8 cellular contexts compared by ENCODE assay signal in genomic region chr9:98795970-98796363, GRCh38. TPM values are rescaled to one million over a fixed set of nuclear protein-coding genes. Genes with fewer than 3 reads are reported as not detected.
DNase-seq lines count a peak whose midpoint lies in the region; ATAC-seq and TF ChIP-seq lines count a peak whose summit lies in the region.

No MANE protein-coding gene starts in this region.

- H3K4me1 ChIP-seq in Peyer's patch = peaks cover 0 to 25% (median 3%) of the 10 kb centered on the region in 4 donors
- no peaks in the 10 kb centered on the region for H3K4me1 ChIP-seq in colonic mucosa
- H3K4me1 ChIP-seq in mesendoderm (ENCODE audit: control insufficient read depth, low read depth, low read length) = peaks cover 17% of the 10 kb centered on the region
- peaks cover 0 to 25% (median 14%) of the 10 kb centered on the region in 4 donors for H3K4me1 ChIP-seq in transverse colon

- H3K79me2 ChIP-seq in mesendoderm (ENCODE audit: control insufficient read depth, insufficient read depth, low read length) = peaks cover 13% of the 10 kb centered on the region

- no peak for TF ChIP-seq EP300 in transverse colon (IDR thresholded peaks at IDR 0.05; ENCODE audit: low read depth)

- DNase-seq in NCI-H1417 (lab: John Stamatoyannopoulos, UW) (peak in 2 of 3 experiments; percentile 74 to 79), NCI-H1417 treated with DMSO at 0.1 percent for 48 hours (lab: John Stamatoyannopoulos, UW) (no peak), Peyer's patch (peak in 1 of 3 donors; percentile 57), colonic mucosa (peak; percentile 44), mesendoderm (no peak), transverse colon (no peak), SKM-1 (lab: John Stamatoyannopoulos, UW; ENCODE audit: unreplicated experiment) (no peak)

- H3K27me3 ChIP-seq in Peyer's patch = no peaks in the 10 kb centered on the region
- H3K27me3 ChIP-seq in colonic mucosa = no peaks in the 10 kb centered on the region
- H3K27me3 ChIP-seq in mesendoderm (ENCODE audit: insufficient read depth, low read length, poor library complexity) = no peaks in the 10 kb centered on the region
- no peaks in the 10 kb centered on the region for H3K27me3 ChIP-seq in transverse colon

- peak overlapping the region; percentile 55 to 67 for H3K9ac ChIP-seq in colonic mucosa (ENCODE audit: low read depth in 2 of 2, low read length in 2 of 2)
- peak overlapping the region; percentile 74 for H3K9ac ChIP-seq in mesendoderm (ENCODE audit: low read length)

- no peak for TF ChIP-seq CTCF in Peyer's patch (IDR thresholded peaks at IDR 0.05)
- no peak for TF ChIP-seq CTCF in colonic mucosa (IDR thresholded peaks at IDR 0.05)
- no peak for TF ChIP-seq CTCF in transverse colon (IDR thresholded peaks at IDR 0.05)

- H3K27ac ChIP-seq in Peyer's patch (peak overlapping the region; percentile 47 to 71 (median 61)), colonic mucosa (no peak overlapping the region), mesendoderm (ENCODE audit: low read depth, low read length) (no peak overlapping the region), transverse colon (peak overlapping the region; percentile 68 to 76 (median 73))

- intact Hi-C loops in colonic mucosa (cut with DNase I) = no loop called here
- intact Hi-C loops in transverse colon (cut with DNase I; ENCODE audit: low total_unique reads) = no loop called here

- no peaks in the 10 kb centered on the region for H3K36me3 ChIP-seq in Peyer's patch
- no peaks in the 10 kb centered on the region for H3K36me3 ChIP-seq in colonic mucosa
- no peaks in the 10 kb centered on the region for H3K36me3 ChIP-seq in mesendoderm (ENCODE audit: control insufficient read depth, insufficient read depth, low read length)
- no peaks in the 10 kb centered on the region for H3K36me3 ChIP-seq in transverse colon

- no CpG with 5 or more reads among the region's 48 CpGs for WGBS in mesendoderm (ENCODE audit: extremely low coverage, insufficient coverage, low lambda C conversion rate)
- WGBS in transverse colon (ENCODE audit: low coverage in 1 of 2), 2 donors = 0 to 2% methylated on average over 1 to 16 of the region's 48 CpGs

- H2AK5ac ChIP-seq in mesendoderm (ENCODE audit: low read length) = no peak overlapping the region

- TF ChIP-seq POLR2A in Peyer's patch (IDR thresholded peaks at IDR 0.05) (no peak), transverse colon (IDR thresholded peaks at IDR 0.05) (no peak)

- H2BK15ac ChIP-seq in mesendoderm (replicated peaks; ENCODE audit: low read depth) = peak overlapping the region; percentile 27

- peak overlapping the region; percentile 48 for H3K4ac ChIP-seq in mesendoderm (ENCODE audit: low read depth, low read length)

- H4K8ac ChIP-seq in mesendoderm (ENCODE audit: low read depth, low read length) = no peak overlapping the region

- no peak overlapping the region for H2BK120ac ChIP-seq in mesendoderm (ENCODE audit: low read depth, low read length)

- no peak overlapping the region for H4K5ac ChIP-seq in mesendoderm (ENCODE audit: low read length)

- in situ Hi-C loops in transverse colon (cut with MboI; ENCODE audit: low pct_ligation_motif_present in 1 of 4, low pct_unique_long_range_greater_than_20kb in 1 of 4, low sequenced_read_pairs in 3 of 4) = loop anchor here in 1 of 4 donors (25.0 kb wide), 1 partner anchor 484 kb away; no protein-coding TSS in a partner anchor

- H3K9me3 ChIP-seq in Peyer's patch (no peaks in the 10 kb centered on the region), colonic mucosa (no peaks in the 10 kb centered on the region), transverse colon (peaks cover 0 to 7% of the 10 kb centered on the region in 2 donors)

- peaks cover 14% of the 10 kb centered on the region for H3K79me1 ChIP-seq in mesendoderm (ENCODE audit: low read length)

- H3K18ac ChIP-seq in mesendoderm (ENCODE audit: low read length) = peak overlapping the region; percentile 96

- no peak overlapping the region for H2BK5ac ChIP-seq in mesendoderm (ENCODE audit: low read length)

- peak overlapping the region; percentile 10 for H3K23ac ChIP-seq in mesendoderm (ENCODE audit: low read length)

- peak; percentile 22 for ATAC-seq in HG02623 (IDR thresholded peaks at IDR 0.05; ENCODE audit: unreplicated experiment)

- peak overlapping the region; percentile 88 for H3K56ac ChIP-seq in mesendoderm (ENCODE audit: low read length)

- H3K4me2 ChIP-seq in mesendoderm (ENCODE audit: low read length) = peak overlapping the region; percentile 24

- H3K4me3 ChIP-seq in Peyer's patch (peak overlapping the region; percentile 60 to 88 (median 80)), colonic mucosa (peak overlapping the region; percentile 64), mesendoderm (ENCODE audit: low read length) (peak overlapping the region; percentile 45), transverse colon (peak overlapping the region; percentile 68 to 70 (median 68))

RNA-seq across cellular contexts. Expression of gene ANKS6, which starts 0.4 kb away (rescaled TPM):
- total RNA-seq in Peyer's patch (10 to 100 TPM; 39.8 to 79.6 (median 54.6) TPM), colonic mucosa (10 to 100 TPM; 19.5 to 22.0 TPM), transverse colon (10 to 100 TPM; 18.3 to 35.9 (median 29.3) TPM)
- polyA plus RNA-seq in mesendoderm (2013, experiment 1 of 2) = 34.5 TPM
- 36.6 TPM for polyA plus RNA-seq in mesendoderm (2013, experiment 2 of 2)

RNA-seq across cellular contexts. Expression of gene GALNT12, which starts 11.5 kb away (rescaled TPM):
- total RNA-seq in Peyer's patch (100 to 1,000 TPM in 2 of 4 donors, 10 to 100 TPM in 2; 73.6 to 118 (median 93.0) TPM), colonic mucosa (100 to 1,000 TPM in 1 of 2 donors, 10 to 100 TPM in 1; 69.6 to 145 TPM), transverse colon (100 to 1,000 TPM in 3 of 4 donors, 10 to 100 TPM in 1; 79.7 to 174 (median 120) TPM)
- polyA plus RNA-seq in mesendoderm (2013, experiment 1 of 2) = 5.1 TPM
- polyA plus RNA-seq in mesendoderm (2013, experiment 2 of 2) = 5.4 TPM

Comparison
In these comparisons a context has a peak if more than half of its experiments do, and no peak if none do; other contexts are left out.
1. DNase-seq: peak in NCI-H1417 (2 of 3) and colonic mucosa (single experiment); none in NCI-H1417 treated with DMSO at 0.1 percent for 48 hours (single experiment), mesendoderm (single experiment), transverse colon (single experiment) and SKM-1 (single experiment).
2. H3K27ac ChIP-seq: peak in Peyer's patch (4 of 4) and transverse colon (4 of 4); none in colonic mucosa (single experiment) and mesendoderm (single experiment).
3. Peak in every context shown above with its lines, with median percentiles within 50 percentile points of each other: H3K4me3 ChIP-seq.